Comparison of ENCODE assay signal across 1 cellular context in the genomic region with DNA sequence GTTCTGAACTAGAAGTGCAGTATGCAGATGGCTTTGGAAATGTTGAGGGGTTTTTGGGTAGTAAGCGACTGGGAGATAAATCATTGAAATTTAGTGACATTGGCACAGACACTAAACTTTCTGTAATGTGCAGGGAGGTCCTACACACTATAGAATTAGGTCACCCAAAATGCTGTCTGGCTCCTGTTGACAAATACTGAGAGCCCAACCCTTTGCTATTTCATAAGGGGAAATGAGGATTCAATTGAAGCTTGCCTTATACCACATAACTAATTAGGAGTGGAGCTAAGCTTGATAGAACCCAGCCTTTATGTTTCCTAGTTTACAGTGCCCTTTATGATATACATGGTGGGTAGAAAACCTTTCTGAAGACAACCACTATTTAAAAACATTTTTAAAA.
TF ChIP-seq lines count a peak whose summit lies in the region.

No MANE protein-coding gene starts in this region.

TF ChIP-seq in IMR-90, 13 proteins besides CTCF, POLR2A, EP300 and RAD21:
- no peak for TF ChIP-seq RFX5 (IDR thresholded peaks at IDR 0.05; ENCODE audit: low read depth, low read length)
- TF ChIP-seq CEBPB (IDR thresholded peaks at IDR 0.05; ENCODE audit: low read depth, low read length) = no peak
- no peak for TF ChIP-seq MAZ (IDR thresholded peaks at IDR 0.05; ENCODE audit: borderline replicate concordance, low read depth, low read length)
- no peak for TF ChIP-seq CHD1 (IDR thresholded peaks at IDR 0.05; ENCODE audit: low read depth, low read length)
- TF ChIP-seq, protein P1, sequence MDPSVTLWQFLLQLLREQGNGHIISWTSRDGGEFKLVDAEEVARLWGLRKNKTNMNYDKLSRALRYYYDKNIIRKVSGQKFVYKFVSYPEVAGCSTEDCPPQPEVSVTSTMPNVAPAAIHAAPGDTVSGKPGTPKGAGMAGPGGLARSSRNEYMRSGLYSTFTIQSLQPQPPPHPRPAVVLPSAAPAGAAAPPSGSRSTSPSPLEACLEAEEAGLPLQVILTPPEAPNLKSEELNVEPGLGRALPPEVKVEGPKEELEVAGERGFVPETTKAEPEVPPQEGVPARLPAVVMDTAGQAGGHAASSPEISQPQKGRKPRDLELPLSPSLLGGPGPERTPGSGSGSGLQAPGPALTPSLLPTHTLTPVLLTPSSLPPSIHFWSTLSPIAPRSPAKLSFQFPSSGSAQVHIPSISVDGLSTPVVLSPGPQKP (IDR thresholded peaks at IDR 0.05; ENCODE audit: borderline replicate concordance, low read depth, low read length) = no peak
- TF ChIP-seq SMC3 (IDR thresholded peaks at IDR 0.05; ENCODE audit: low read depth, low read length) = no peak
- TF ChIP-seq BHLHE40 (IDR thresholded peaks at IDR 0.05; ENCODE audit: low read depth, low read length) = no peak
- TF ChIP-seq, protein P2, sequence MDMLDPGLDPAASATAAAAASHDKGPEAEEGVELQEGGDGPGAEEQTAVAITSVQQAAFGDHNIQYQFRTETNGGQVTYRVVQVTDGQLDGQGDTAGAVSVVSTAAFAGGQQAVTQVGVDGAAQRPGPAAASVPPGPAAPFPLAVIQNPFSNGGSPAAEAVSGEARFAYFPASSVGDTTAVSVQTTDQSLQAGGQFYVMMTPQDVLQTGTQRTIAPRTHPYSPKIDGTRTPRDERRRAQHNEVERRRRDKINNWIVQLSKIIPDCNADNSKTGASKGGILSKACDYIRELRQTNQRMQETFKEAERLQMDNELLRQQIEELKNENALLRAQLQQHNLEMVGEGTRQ (IDR thresholded peaks at IDR 0.05; ENCODE audit: low read depth, low read length) = no peak
- no peak for TF ChIP-seq MXI1 (IDR thresholded peaks at IDR 0.05; ENCODE audit: borderline replicate concordance, low read depth, low read length)
- no peak for TF ChIP-seq RCOR1 (IDR thresholded peaks at IDR 0.05; ENCODE audit: insufficient replicate concordance, low read length)
- TF ChIP-seq MAFK (IDR thresholded peaks at IDR 0.05; ENCODE audit: low read depth, low read length) = no peak
- no peak for TF ChIP-seq FOS (IDR thresholded peaks at IDR 0.05; ENCODE audit: low read depth, low read length)
- TF ChIP-seq NFE2L2 (IDR thresholded peaks at IDR 0.05; ENCODE audit: low read depth, low read length) = no peak
TF ChIP-seq in IMR-90: peak in this region for 0.
